In genomic region chr10:62681211-62681940, GRCh38 we compare ENCODE assay signal across 9 cellular contexts.
DNase-seq lines count a peak whose midpoint lies in the region; ATAC-seq and FAIRE-seq lines count a peak whose summit lies in the region.
"Had no signal": no experiment of that assay in that cellular context is flagged by ENCODE, and none has a peak within 500 bp of the region (broad histone marks: within the 10 kb centered on the region; RNA-seq: fewer than 3 reads in every experiment).

No MANE protein-coding gene starts in this region.

- ATAC-seq in GM18868 (IDR thresholded peaks at IDR 0.05; ENCODE audit: unreplicated experiment) (peak; percentile 96), HG02970 (IDR thresholded peaks at IDR 0.05; ENCODE audit: low FRiP score, unreplicated experiment) (peak; percentile 91)

- DNase-seq in SKM-1 treated with dmso at 0.1 percent for 144 hours (lab: John Stamatoyannopoulos, UW; ENCODE audit: unreplicated experiment) (peak; percentile 76), NCI-H345 (lab: John Stamatoyannopoulos, UW) (no peak), frontal cortex (ENCODE audit: low spot score in 2 of 2) (no peak), ecto neural progenitor cell (ENCODE audit: low spot score) (no peak)
- DNase-seq in stimulated activated CD4-positive, alpha-beta T cell treated with anti-CD3 and anti-CD28 coated beads, Interleukin-15, amount 100 ng/mL, for 1 hour (ENCODE audit: low read depth in 1 of 2, low spot score in 1 of 2), result peak; percentile 21 to 63

- peaks cover 44% of the 10 kb centered on the region for H3K4me1 Mint-ChIP-seq in activated naive CD8-positive, alpha-beta T cell (ENCODE audit: low read depth)

- FAIRE-seq in frontal cortex (lab: Jason Lieb, UNC), result no peak
- FAIRE-seq: pancreas had no signal

- peaks cover 10% of the 10 kb centered on the region for H3K9me3 Mint-ChIP-seq in activated naive CD8-positive, alpha-beta T cell (ENCODE audit: low read depth)

- H3K4me3 Mint-ChIP-seq in activated naive CD8-positive, alpha-beta T cell, result peak overlapping the region; percentile 52

- no peaks in the 10 kb centered on the region for H3K27me3 Mint-ChIP-seq in activated naive CD8-positive, alpha-beta T cell

- H3K27ac Mint-ChIP-seq in activated naive CD8-positive, alpha-beta T cell, result peak overlapping the region; percentile 94

- H3K36me3 Mint-ChIP-seq in activated naive CD8-positive, alpha-beta T cell, result peaks cover 14% of the 10 kb centered on the region

Comparison
In these comparisons a context has a peak if more than half of its experiments do, and no peak if none do; other contexts are left out.
1. DNase-seq: peak in SKM-1 treated with dmso at 0.1 percent for 144 hours (single experiment) and stimulated activated CD4-positive, alpha-beta T cell treated with anti-CD3 and anti-CD28 coated beads, Interleukin-15, amount 100 ng/mL, for 1 hour (2 of 2); none in NCI-H345 (single experiment), frontal cortex (0 of 2) and ecto neural progenitor cell (single experiment).